In the genomic region with DNA sequence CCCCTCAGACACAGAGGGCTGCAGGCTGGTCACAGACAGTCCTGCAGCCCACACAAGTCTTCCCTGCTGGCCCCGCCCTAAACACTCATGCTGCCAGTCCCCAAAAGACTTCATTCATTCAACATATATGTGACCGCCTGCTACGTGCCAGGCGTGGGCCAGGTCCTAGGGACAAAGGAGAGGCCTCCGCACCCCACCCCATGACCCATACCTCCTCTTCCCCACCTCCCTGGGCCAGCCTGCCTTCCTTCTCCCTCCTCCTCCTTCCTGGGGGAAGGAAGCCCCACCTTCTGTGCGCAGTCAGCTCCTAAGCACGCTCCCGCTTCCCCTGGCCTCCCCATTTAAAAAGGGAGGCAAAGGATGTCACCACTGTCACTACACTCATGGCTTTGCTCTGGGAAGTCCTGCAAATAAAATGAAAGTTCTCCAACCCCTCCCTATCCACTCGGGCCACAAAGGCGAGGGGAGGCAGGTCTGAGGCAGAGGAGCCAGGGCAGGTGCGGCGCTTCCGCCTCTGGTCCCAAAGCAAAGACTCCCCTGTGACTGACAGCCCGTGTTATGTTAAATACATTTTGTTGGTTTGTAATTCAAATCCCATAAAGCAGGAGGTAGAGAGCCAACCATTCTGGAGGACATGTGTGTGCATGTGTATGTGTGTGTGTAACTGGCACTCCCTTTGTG, we compare ENCODE assay signal across 15 cellular contexts. TPM values are rescaled to one million over a fixed set of nuclear protein-coding genes. Genes with fewer than 3 reads are reported as not detected.
A peak's percentile ranks its signal among the peaks of the same experiment; 100 is the strongest.
DNase-seq lines count a peak whose midpoint lies in the region; ATAC-seq and FAIRE-seq lines count a peak whose summit lies in the region.
"Had no signal": no experiment of that assay in that cellular context is flagged by ENCODE, and none has a peak within 500 bp of the region (broad histone marks: within the 10 kb centered on the region; RNA-seq: fewer than 3 reads in every experiment).

No MANE protein-coding gene starts in this region.

- no peaks in the 10 kb centered on the region for H3K36me3 Mint-ChIP-seq in activated naive CD8-positive, alpha-beta T cell treated with anti-CD3 and anti-CD28 coated beads, Interleukin-2, amount 10 ng/mL, durations not matched to agents 7 days and 5 days
- no peaks in the 10 kb centered on the region for H3K36me3 Mint-ChIP-seq in memory B cell
- H3K36me3 Mint-ChIP-seq: type B pancreatic cell had no signal

- H3K9me3 Mint-ChIP-seq in activated naive CD8-positive, alpha-beta T cell treated with anti-CD3 and anti-CD28 coated beads, Interleukin-2, amount 10 ng/mL, durations not matched to agents 7 days and 5 days = no peaks in the 10 kb centered on the region
- H3K9me3 Mint-ChIP-seq in memory B cell = no peaks in the 10 kb centered on the region
- H3K9me3 Mint-ChIP-seq: type B pancreatic cell had no signal

- peaks cover 19% of the 10 kb centered on the region for H3K4me1 Mint-ChIP-seq in activated naive CD8-positive, alpha-beta T cell treated with anti-CD3 and anti-CD28 coated beads, Interleukin-2, amount 10 ng/mL, durations not matched to agents 7 days and 5 days
- H3K4me1 Mint-ChIP-seq in memory B cell = peaks cover 13% of the 10 kb centered on the region

- no peak for FAIRE-seq in urothelium cell line (lab: Jason Lieb, UNC)
- FAIRE-seq in GM19239 (lab: Jason Lieb, UNC) = no peak

- DNase-seq in activated naive CD8-positive, alpha-beta T cell treated with anti-CD3 and anti-CD28 coated beads, Interleukin-2, amount 10 ng/mL, durations not matched to agents 7 days and 5 days = no peak
- DNase-seq in memory B cell (ENCODE audit: low spot score in 2 of 2) = no peak
- DNase-seq in urothelium cell line (ENCODE audit: low spot score) = no peak
- DNase-seq in HUDEP-2 (lab: John Stamatoyannopoulos, UW; ENCODE audit: unreplicated experiment in 76 of 76) = no peak
- no peak for DNase-seq in GM19239 (ENCODE audit: insufficient read length, low spot score)
- DNase-seq: DMS79, GOT3, NCI-H524 treated with DMSO at 0.1 percent for 48 hours had no signal

- no peak overlapping the region for H3K27ac ChIP-seq in BLaER1 treated with 17β-estradiol and CSF1 and Interleukin-3, amounts not matched to agents 10 nM and 100 nM
- H3K27ac ChIP-seq: neutrophil had no signal

- peaks cover 20 to 52% (median 38%) of the 10 kb centered on the region in 10 experiments for H3K4me1 ChIP-seq in BLaER1 treated with 17β-estradiol and CSF1 and Interleukin-3, amounts not matched to agents 10 nM and 100 nM
- H3K4me1 ChIP-seq in ES-I3 (ENCODE audit: insufficient read depth, low read length) = peaks cover 22% of the 10 kb centered on the region

- POLR2A ChIA-PET in activated naive CD8-positive, alpha-beta T cell treated with anti-CD3 and anti-CD28 coated beads, Interleukin-2, amount 10 ng/mL, durations not matched to agents 7 days and 5 days (lab: Charles Lee) = interaction anchor here (2.3 kb wide), 1 partner anchor 9 kb away, joined by 9 read pairs; a partner anchor contains a TSS

- peaks cover 4% of the 10 kb centered on the region for H3K27me3 Mint-ChIP-seq in activated naive CD8-positive, alpha-beta T cell treated with anti-CD3 and anti-CD28 coated beads, Interleukin-2, amount 10 ng/mL, durations not matched to agents 7 days and 5 days
- H3K27me3 Mint-ChIP-seq in memory B cell = peaks cover 4% of the 10 kb centered on the region
- H3K27me3 Mint-ChIP-seq: type B pancreatic cell had no signal

- no peaks in the 10 kb centered on the region for H3K36me3 ChIP-seq in BLaER1 treated with 17β-estradiol and CSF1 and Interleukin-3, amounts not matched to agents 10 nM and 100 nM
- no peaks in the 10 kb centered on the region for H3K36me3 ChIP-seq in ES-I3 (ENCODE audit: insufficient read depth, low read length)
- H3K36me3 ChIP-seq: neutrophil had no signal

- no peaks in the 10 kb centered on the region for H3K9me3 ChIP-seq in BLaER1 treated with 17β-estradiol and CSF1 and Interleukin-3, amounts not matched to agents 10 nM and 100 nM (replicated peaks in 1 of 11)
- H3K9me3 ChIP-seq in ES-I3 (ENCODE audit: control insufficient read depth, insufficient read depth, low read length) = no peaks in the 10 kb centered on the region
- H3K9me3 ChIP-seq: neutrophil had no signal

- H4K20me1 ChIP-seq in BLaER1 treated with 17β-estradiol and CSF1 and Interleukin-3, amounts not matched to agents 10 nM and 100 nM = peaks cover 0 to 25% (median 20%) of the 10 kb centered on the region in 11 experiments; a peak in 14 of 22 replicates

- peak overlapping the region; percentile 85 for H3K27ac Mint-ChIP-seq in activated naive CD8-positive, alpha-beta T cell treated with anti-CD3 and anti-CD28 coated beads, Interleukin-2, amount 10 ng/mL, durations not matched to agents 7 days and 5 days
- H3K27ac Mint-ChIP-seq in memory B cell = no peak overlapping the region
- H3K27ac Mint-ChIP-seq: type B pancreatic cell had no signal

- ATAC-seq in activated naive CD8-positive, alpha-beta T cell treated with anti-CD3 and anti-CD28 coated beads, Interleukin-2, amount 10 ng/mL, durations not matched to agents 7 days and 5 days (ENCODE audit: low read depth) = no peak
- ATAC-seq in memory B cell (ENCODE audit: low read depth) (no peak), GM21529 (IDR thresholded peaks at IDR 0.05; ENCODE audit: unreplicated experiment) (no peak)

- H3K4me3 ChIP-seq in BLaER1 treated with 17β-estradiol and CSF1 and Interleukin-3, amounts not matched to agents 10 nM and 100 nM = peak overlapping the region in 2 of 10 experiments; percentile 12 to 15; a peak in 3 of 20 replicates

- H3K27me3 ChIP-seq in BLaER1 treated with 17β-estradiol and CSF1 and Interleukin-3, amounts not matched to agents 10 nM and 100 nM = no peaks in the 10 kb centered on the region

- H3K4me3 Mint-ChIP-seq in activated naive CD8-positive, alpha-beta T cell treated with anti-CD3 and anti-CD28 coated beads, Interleukin-2, amount 10 ng/mL, durations not matched to agents 7 days and 5 days = peak overlapping the region; percentile 76
- peak overlapping the region; percentile 67 for H3K4me3 Mint-ChIP-seq in memory B cell
- H3K4me3 Mint-ChIP-seq: type B pancreatic cell had no signal

- H3K4me2 ChIP-seq in BLaER1 treated with 17β-estradiol and CSF1 and Interleukin-3, amounts not matched to agents 10 nM and 100 nM = peak overlapping the region; percentile 38 to 75 (median 60)

- H3K9ac ChIP-seq in BLaER1 treated with 17β-estradiol and CSF1 and Interleukin-3, amounts not matched to agents 10 nM and 100 nM = peak overlapping the region in 3 of 11 experiments; percentile 3 to 29 (median 24); a peak in 1 of 22 replicates
- peak overlapping the region; percentile 43 for H3K9ac ChIP-seq in ES-I3 (ENCODE audit: low read depth, low read length)

RNA-seq across cellular contexts. Expression of a gene that starts 9.0 kb away (rescaled TPM):
- under 1 TPM in 1 of 2 experiments, not detected in 1; 0.23 TPM for total RNA-seq in activated naive CD8-positive, alpha-beta T cell treated with anti-CD3 and anti-CD28 coated beads, Interleukin-2, amount 10 ng/mL, durations not matched to agents 7 days and 5 days

RNA-seq across cellular contexts. Expression of a gene that starts 9.3 kb away (rescaled TPM):
- 10 to 100 TPM; 20.4 to 20.5 TPM for total RNA-seq in activated naive CD8-positive, alpha-beta T cell treated with anti-CD3 and anti-CD28 coated beads, Interleukin-2, amount 10 ng/mL, durations not matched to agents 7 days and 5 days

RNA-seq across cellular contexts. Expression of a gene that starts 23.6 kb away (rescaled TPM):
- total RNA-seq in activated naive CD8-positive, alpha-beta T cell treated with anti-CD3 and anti-CD28 coated beads, Interleukin-2, amount 10 ng/mL, durations not matched to agents 7 days and 5 days = 10 to 100 TPM; 22.5 to 23.8 TPM

RNA-seq across cellular contexts. Expression of a gene that starts 44.8 kb away (rescaled TPM):
- total RNA-seq in activated naive CD8-positive, alpha-beta T cell treated with anti-CD3 and anti-CD28 coated beads, Interleukin-2, amount 10 ng/mL, durations not matched to agents 7 days and 5 days = not detected
- total RNA-seq: M059J; T-helper 2 cell treated with Interferon-gamma antibody and Interleukin-4, amounts not matched to agents 100 ng/mL and 5 ng/mL, for 36 hours had no signal

RNA-seq across cellular contexts. Expression of a gene that starts 50.0 kb away (rescaled TPM):
- total RNA-seq in activated naive CD8-positive, alpha-beta T cell treated with anti-CD3 and anti-CD28 coated beads, Interleukin-2, amount 10 ng/mL, durations not matched to agents 7 days and 5 days = 10 to 100 TPM; 40.7 to 42.7 TPM
